In genomic region chr6:161271343-161272019, GRCh38 we compare ENCODE assay signal across 14 cellular contexts. TPM values are rescaled to one million over a fixed set of nuclear protein-coding genes. Genes with fewer than 3 reads are reported as not detected.
DNase-seq lines count a peak whose midpoint lies in the region; ATAC-seq and TF ChIP-seq lines count a peak whose summit lies in the region.
"Had no signal": no experiment of that assay in that cellular context is flagged by ENCODE, and none has a peak within 500 bp of the region (broad histone marks: within the 10 kb centered on the region; RNA-seq: fewer than 3 reads in every experiment).

No MANE protein-coding gene starts in this region.

- H3K4me3 ChIP-seq in GM23338 (peak overlapping the region; percentile 58), WERI-Rb-1 (ENCODE audit: low read depth, low read length) (peak overlapping the region; percentile 10; the same call in 1 of the 2 replicates), hepatocyte (no peak overlapping the region)

- WGBS in hepatocyte (ENCODE audit: low lambda C conversion rate, missing lambda C conversion rate): 50% methylated on average over 8 of the region's 8 CpGs

- H3K27ac Mint-ChIP-seq in GM23338: no peak overlapping the region
- no peak overlapping the region for H3K27ac Mint-ChIP-seq in activated CD8-positive, alpha-beta T cell treated with anti-CD3 and anti-CD28 coated beads for 36 hours
- H3K27ac Mint-ChIP-seq: activated naive CD8-positive, alpha-beta T cell treated with anti-CD3 and anti-CD28 coated beads, Interleukin-2, amount 10 ng/mL, durations not matched to agents 7 days and 5 days had no signal

- ATAC-seq in GM23338 (no peak), HG02759 (IDR thresholded peaks at IDR 0.05; ENCODE audit: unreplicated experiment) (no peak), HG03095 (IDR thresholded peaks at IDR 0.05; ENCODE audit: unreplicated experiment) (no peak)
- ATAC-seq in activated CD8-positive, alpha-beta T cell treated with anti-CD3 and anti-CD28 coated beads for 36 hours: no peak
- ATAC-seq: foreskin keratinocyte had no signal

- H3K36me3 ChIP-seq in GM23338 (ENCODE audit: insufficient read depth) (no peaks in the 10 kb centered on the region), WERI-Rb-1 (no peaks in the 10 kb centered on the region; the same call in none of the 2 replicates), hepatocyte (replicated peaks; ENCODE audit: insufficient read depth, low read depth) (no peaks in the 10 kb centered on the region)
- H3K36me3 ChIP-seq: neutrophil had no signal

- H3K9me3 Mint-ChIP-seq in GM23338: no peaks in the 10 kb centered on the region
- no peaks in the 10 kb centered on the region for H3K9me3 Mint-ChIP-seq in activated CD8-positive, alpha-beta T cell treated with anti-CD3 and anti-CD28 coated beads for 36 hours
- H3K9me3 Mint-ChIP-seq: activated naive CD8-positive, alpha-beta T cell treated with anti-CD3 and anti-CD28 coated beads, Interleukin-2, amount 10 ng/mL, durations not matched to agents 7 days and 5 days had no signal

- H3K79me2 ChIP-seq in GM23338 (replicated peaks; ENCODE audit: insufficient read depth): peaks cover 68% of the 10 kb centered on the region
- peaks cover 41% of the 10 kb centered on the region for H3K79me2 ChIP-seq in hepatocyte

- H2AFZ ChIP-seq in GM23338 (no peak overlapping the region), hepatocyte (no peak overlapping the region)

- CTCF ChIA-PET in activated CD8-positive, alpha-beta T cell treated with anti-CD3 and anti-CD28 coated beads for 36 hours (lab: Charles Lee): interaction anchor here (1.1 kb wide), 1 partner anchor 10 kb away, joined by 3 read pairs; no protein-coding TSS in a partner anchor

- intact Hi-C loops in activated CD8-positive, alpha-beta T cell treated with anti-CD3 and anti-CD28 coated beads for 36 hours (cut with micrococcal nuclease): no loop called here

- peaks cover 50% of the 10 kb centered on the region for H3K4me1 Mint-ChIP-seq in GM23338
- peaks cover 19% of the 10 kb centered on the region for H3K4me1 Mint-ChIP-seq in activated CD8-positive, alpha-beta T cell treated with anti-CD3 and anti-CD28 coated beads for 36 hours (ENCODE audit: low read depth)

- H3K27me3 ChIP-seq in GM23338 (ENCODE audit: insufficient read depth): no peaks in the 10 kb centered on the region
- no peaks in the 10 kb centered on the region for H3K27me3 ChIP-seq in WERI-Rb-1 (ENCODE audit: insufficient read depth, low read depth, severe bottlenecking)
- no peaks in the 10 kb centered on the region for H3K27me3 ChIP-seq in hepatocyte
- H3K27me3 ChIP-seq: foreskin keratinocyte had no signal

- no peaks in the 10 kb centered on the region for H3K9me2 ChIP-seq in GM23338 (ENCODE audit: insufficient read depth)
- no peaks in the 10 kb centered on the region for H3K9me2 ChIP-seq in hepatocyte (replicated peaks; ENCODE audit: insufficient read depth)

- H3K27ac ChIP-seq in GM23338 (ENCODE audit: low read depth): no peak overlapping the region
- H3K27ac ChIP-seq in WERI-Rb-1: peak overlapping the region; percentile 64
- H3K27ac ChIP-seq in hepatocyte: peak overlapping the region; percentile 37
- H3K27ac ChIP-seq: foreskin keratinocyte, neutrophil had no signal

- H3K27me3 Mint-ChIP-seq in GM23338 (ENCODE audit: insufficient read depth, low read depth, poor library complexity): peaks cover 2% of the 10 kb centered on the region
- H3K27me3 Mint-ChIP-seq in activated CD8-positive, alpha-beta T cell treated with anti-CD3 and anti-CD28 coated beads for 36 hours: peaks cover 3% of the 10 kb centered on the region

- DNase-seq in GM23338 (ENCODE audit: low spot score): peak; percentile 3
- DNase-seq in WERI-Rb-1: peak; percentile 46
- peak; percentile 26 for DNase-seq in hepatocyte (ENCODE audit: low spot score)
- DNase-seq in retina: peak; percentile 44
- no peak for DNase-seq in activated CD8-positive, alpha-beta T cell treated with anti-CD3 and anti-CD28 coated beads for 36 hours
- DNase-seq in NCI-H1048 (lab: John Stamatoyannopoulos, UW): no peak
- DNase-seq: activated naive CD8-positive, alpha-beta T cell treated with anti-CD3 and anti-CD28 coated beads, Interleukin-2, amount 10 ng/mL, durations not matched to agents 7 days and 5 days; foreskin keratinocyte; Kasumi-1; kidney glomerular epithelial cell; NCI-H2081 had no signal

- H3K4me2 ChIP-seq in GM23338 (peak overlapping the region; percentile 77), hepatocyte (peak overlapping the region; percentile 78)

- peaks cover 24% of the 10 kb centered on the region for H4K20me1 ChIP-seq in GM23338 (replicated peaks; ENCODE audit: insufficient read depth)
- H4K20me1 ChIP-seq in hepatocyte (ENCODE audit: insufficient read depth, poor library complexity, severe bottlenecking): no peaks in the 10 kb centered on the region

- H3K9me3 ChIP-seq in WERI-Rb-1 (ENCODE audit: severe bottlenecking): no peaks in the 10 kb centered on the region
- no peaks in the 10 kb centered on the region for H3K9me3 ChIP-seq in hepatocyte (ENCODE audit: low read depth)
- H3K9me3 ChIP-seq: neutrophil had no signal

- H3K36me3 Mint-ChIP-seq in GM23338 (ENCODE audit: low read depth): peaks cover 15% of the 10 kb centered on the region
- no peaks in the 10 kb centered on the region for H3K36me3 Mint-ChIP-seq in activated CD8-positive, alpha-beta T cell treated with anti-CD3 and anti-CD28 coated beads for 36 hours (ENCODE audit: low read depth)
- H3K36me3 Mint-ChIP-seq: activated naive CD8-positive, alpha-beta T cell treated with anti-CD3 and anti-CD28 coated beads, Interleukin-2, amount 10 ng/mL, durations not matched to agents 7 days and 5 days had no signal

- H3K4me1 ChIP-seq in GM23338 (ENCODE audit: insufficient read depth): peaks cover 31% of the 10 kb centered on the region
- peaks cover 14% of the 10 kb centered on the region for H3K4me1 ChIP-seq in hepatocyte (ENCODE audit: insufficient read depth)
- H3K4me1 ChIP-seq: foreskin keratinocyte had no signal

- POLR2A ChIA-PET in activated CD8-positive, alpha-beta T cell treated with anti-CD3 and anti-CD28 coated beads for 36 hours (lab: Charles Lee): no interaction called here

- H3F3A ChIP-seq in GM23338 (replicated peaks; ENCODE audit: low read depth): no peaks in the 10 kb centered on the region

- peak overlapping the region; percentile 33; the same call in 2 of the 3 replicates for H3K4me3 Mint-ChIP-seq in GM23338
- no peak overlapping the region for H3K4me3 Mint-ChIP-seq in activated CD8-positive, alpha-beta T cell treated with anti-CD3 and anti-CD28 coated beads for 36 hours
- H3K4me3 Mint-ChIP-seq: activated naive CD8-positive, alpha-beta T cell treated with anti-CD3 and anti-CD28 coated beads, Interleukin-2, amount 10 ng/mL, durations not matched to agents 7 days and 5 days had no signal

- TF ChIP-seq CTCF in GM23338 (conservative IDR thresholded peaks at IDR 0.05; ENCODE audit: low read depth in 2 of 2) (no peak), WERI-Rb-1 (IDR thresholded peaks at IDR 0.05; ENCODE audit: low read depth, low read length) (no peak), hepatocyte (IDR thresholded peaks at IDR 0.05; ENCODE audit: poor library complexity) (no peak)
- no peak for TF ChIP-seq CTCF in activated CD8-positive, alpha-beta T cell treated with anti-CD3 and anti-CD28 coated beads for 36 hours (IDR thresholded peaks at IDR 0.05)

TF ChIP-seq in GM23338, 12 proteins besides CTCF, POLR2A, EP300 and RAD21 (continues in another document):
- TF ChIP-seq EZH2 (IDR thresholded peaks at IDR 0.05; ENCODE audit: low read depth, unreplicated experiment): no peak
- TF ChIP-seq JUNB (IDR thresholded peaks at IDR 0.05; ENCODE audit: unreplicated experiment): no peak
- TF ChIP-seq CREB1 (CRISPR knock-in tag; IDR thresholded peaks at IDR 0.05; ENCODE audit: low read depth): no peak
- TF ChIP-seq ETS1 (IDR thresholded peaks at IDR 0.05): no peak
- TF ChIP-seq REST (IDR thresholded peaks at IDR 0.05; ENCODE audit: unreplicated experiment): no peak

RNA-seq across cellular contexts. Expression of gene AGPAT4, which starts 2.4 kb away (rescaled TPM):
- total RNA-seq in GM23338 (2014; rRNA removed; shearing (Covaris generic)): 18.3 and 19.3 TPM in 2 replicates
- polyA plus RNA-seq in GM23338 (2016; fragmentation: Nextera tagmentation; extraction: Ambion mirVana) (7.0 and 8.9 TPM in 2 replicates), hepatocyte (11.8 and 14.5 TPM in 2 replicates)
- 7.7 and 10.6 TPM in 2 replicates for total RNA-seq in hepatocyte
- total RNA-seq in activated CD8-positive, alpha-beta T cell treated with anti-CD3 and anti-CD28 coated beads for 36 hours: 1 to 10 TPM; 3.5 to 4.7 TPM

Comparison
In these comparisons a context has a peak if more than half of its experiments do, and no peak if none do; other contexts are left out.
1. DNase-seq: peak in GM23338 (single experiment), WERI-Rb-1 (single experiment), hepatocyte (single experiment) and retina (single experiment); none in activated CD8-positive, alpha-beta T cell treated with anti-CD3 and anti-CD28 coated beads for 36 hours (single experiment) and NCI-H1048 (single experiment).